Comparison of ENCODE assay signal across 8 cellular contexts in genomic region chr17:68457168-68457538, GRCh38. TPM values are rescaled to one million over a fixed set of nuclear protein-coding genes. Genes with fewer than 3 reads are reported as not detected.
DNase-seq lines count a peak whose midpoint lies in the region; ATAC-seq, FAIRE-seq and TF ChIP-seq lines count a peak whose summit lies in the region.

Gene WIPI1, minus strand, starts transcription at chr17:68457496. Its CDS starts 75 bp downstream, at chr17:68457421.

- ATAC-seq in GM19023 (IDR thresholded peaks at IDR 0.05; ENCODE audit: unreplicated experiment): peak; percentile 38
- peak; percentile 11 for ATAC-seq in HG03108 (IDR thresholded peaks at IDR 0.05; ENCODE audit: unreplicated experiment)
- ATAC-seq in foreskin keratinocyte: peak; percentile 37
- peak; percentile 6 to 42 (median 16) for ATAC-seq in pancreas

- intact Hi-C loops in pancreas (cut with DNase I): no loop called here

- no peak for TF ChIP-seq CTCF in BE2C (IDR thresholded peaks at IDR 0.05; ENCODE audit: low read depth, low read length)
- TF ChIP-seq CTCF in VCaP (conservative IDR thresholded peaks at IDR 0.05): no peak
- no peak for TF ChIP-seq CTCF in foreskin keratinocyte (conservative IDR thresholded peaks at IDR 0.05)
- no peak for TF ChIP-seq CTCF in pancreas (IDR thresholded peaks at IDR 0.05)

- H3K27me3 ChIP-seq in BE2C: peaks cover 4% of the 10 kb centered on the region; the same call in 1 of the 2 replicates
- no peaks in the 10 kb centered on the region for H3K27me3 ChIP-seq in foreskin keratinocyte
- no peaks in the 10 kb centered on the region for H3K27me3 ChIP-seq in pancreas

- peaks cover 8% of the 10 kb centered on the region for H3K4me1 ChIP-seq in BE2C
- peaks cover 13% of the 10 kb centered on the region for H3K4me1 ChIP-seq in foreskin keratinocyte
- H3K4me1 ChIP-seq in pancreas: peaks cover 5 to 26% (median 8%) of the 10 kb centered on the region in 3 donors

- H3K9me3 ChIP-seq in BE2C (no peaks in the 10 kb centered on the region), pancreas (no peaks in the 10 kb centered on the region)

- FAIRE-seq in pancreas (lab: Jason Lieb, UNC) (no peak), frontal cortex (lab: Jason Lieb, UNC) (no peak)

- H3K36me3 ChIP-seq in BE2C (no peaks in the 10 kb centered on the region), pancreas (no peaks in the 10 kb centered on the region)

- whole genome bisulfite sequencing in pancreas, 2 donors: 0 to 1% methylated on average over 19 to 36 of the region's 39 CpGs

- DNase-seq in BE2C (no peak), foreskin keratinocyte (no peak), pancreas (peak in 2 of 6 donors; percentile 69 to 90), CD1c-positive myeloid dendritic cell (ENCODE audit: extremely low spot score) (no peak), frontal cortex (ENCODE audit: low spot score in 2 of 2) (no peak)

- peak within 1 kb of the TSS; percentile 62 for H3K27ac ChIP-seq in VCaP
- H3K27ac ChIP-seq in foreskin keratinocyte: peak within 1 kb of the TSS; percentile 45
- H3K27ac ChIP-seq in pancreas: peak within 1 kb of the TSS; percentile 63 to 91 (median 76)

- H3K4me3 ChIP-seq in BE2C (ENCODE audit: low read depth, low read length): peak within 1 kb of the TSS; percentile 62
- peak within 1 kb of the TSS; percentile 38 to 83 (median 60) for H3K4me3 ChIP-seq in pancreas

RNA-seq across cellular contexts. Expression of gene WIPI1, which starts in this region (rescaled TPM):
- 5.2 TPM for polyA plus RNA-seq in BE2C (2012; ENCODE audit: insufficient read depth, insufficient read length, low read depth)
- 24.0 and 32.0 TPM in 2 replicates for total RNA-seq in foreskin keratinocyte
- polyA plus RNA-seq in foreskin keratinocyte: 16.9 and 20.8 TPM in 2 replicates
- 10 to 100 TPM; 23.3 to 32.2 (median 27.1) TPM for total RNA-seq in pancreas
- polyA plus RNA-seq in pancreas: 10 to 100 TPM; 14.0 to 15.7 TPM
- 8.2 TPM for total RNA-seq in frontal cortex
